In genomic region chrX:50281253-50281652, GRCh38 we compare ENCODE assay signal across 9 cellular contexts.
"Had no signal": no experiment of that assay in that cellular context is flagged by ENCODE, and none has a peak within 500 bp of the region (broad histone marks: within the 10 kb centered on the region; RNA-seq: fewer than 3 reads in every experiment).

No MANE protein-coding gene starts in this region.

- H3K27ac ChIP-seq: HL-60 had no signal

- H3K9me3 ChIP-seq: HAP-1 had no signal

- DNase-seq: H7, HFFc6, KBM-7 had no signal

- H3K27ac Mint-ChIP-seq: GM23338, HFFc6, IgD-negative memory B cell had no signal

- H3K4me1 ChIP-seq: HAP-1 had no signal

- H3K36me3 ChIP-seq: HAP-1 had no signal

- H3K4me3 Mint-ChIP-seq: GM23338, HFFc6 had no signal

- H3K4me3 ChIP-seq: GM23338, HAP-1 had no signal

- H3K36me3 Mint-ChIP-seq: IgD-negative memory B cell had no signal

- H3K9me3 Mint-ChIP-seq: GM23338, HFFc6, IgD-negative memory B cell had no signal

- ATAC-seq: GM23338, HCT116, HepG2 had no signal
